11 cellular contexts compared by ENCODE assay signal in genomic region chr13:23753523-23753922, GRCh38.
DNase-seq lines count a peak whose midpoint lies in the region; ATAC-seq, FAIRE-seq and TF ChIP-seq lines count a peak whose summit lies in the region.
"Had no signal": no experiment of that assay in that cellular context is flagged by ENCODE, and none has a peak within 500 bp of the region (broad histone marks: within the 10 kb centered on the region; RNA-seq: fewer than 3 reads in every experiment).

No MANE protein-coding gene starts in this region.

- ATAC-seq in activated CD4-positive, alpha-beta T cell treated with anti-CD3 and anti-CD28 coated beads for 36 hours: peak; percentile 21

- H2AFZ ChIP-seq in astrocyte (ENCODE audit: low read depth, low read length): peak overlapping the region; percentile 57
- no peak overlapping the region for H2AFZ ChIP-seq in hepatocyte

- H3K4me2 ChIP-seq in astrocyte (ENCODE audit: low read length): peak overlapping the region; percentile 32
- no peak overlapping the region for H3K4me2 ChIP-seq in hepatocyte

- H3K4me3 ChIP-seq in astrocyte (ENCODE audit: insufficient read depth, low read depth, low read length) (no peak overlapping the region), hepatocyte (no peak overlapping the region), tibial artery (no peak overlapping the region)
- H3K4me3 ChIP-seq: coronary artery, ovary had no signal

- POLR2A ChIA-PET in activated CD4-positive, alpha-beta T cell treated with anti-CD3 and anti-CD28 coated beads for 36 hours (lab: Charles Lee): no interaction called here

- no peak for FAIRE-seq in astrocyte (lab: Jason Lieb, UNC)
- FAIRE-seq: HTR-8/SVneo had no signal

- H3K9me3 ChIP-seq in astrocyte (ENCODE audit: insufficient read depth, low read depth, low read length) (no peaks in the 10 kb centered on the region), hepatocyte (ENCODE audit: low read depth) (no peaks in the 10 kb centered on the region), tibial artery (no peaks in the 10 kb centered on the region)
- H3K9me3 ChIP-seq: ovary had no signal

- WGBS in hepatocyte (ENCODE audit: low lambda C conversion rate, missing lambda C conversion rate): 25% methylated on average over 1 of the region's 1 CpG

- H3K9me2 ChIP-seq in hepatocyte (replicated peaks; ENCODE audit: insufficient read depth): no peaks in the 10 kb centered on the region

- H3K27ac ChIP-seq in astrocyte (ENCODE audit: low read depth, low read length): peak overlapping the region; percentile 60
- H3K27ac ChIP-seq in hepatocyte: peak overlapping the region; percentile 74
- H3K27ac ChIP-seq in tibial artery: peak overlapping the region; percentile 1 to 5
- H3K27ac ChIP-seq: ovary had no signal

- no peaks in the 10 kb centered on the region for H3K36me3 ChIP-seq in astrocyte (ENCODE audit: insufficient read depth, low read length)
- no peaks in the 10 kb centered on the region for H3K36me3 ChIP-seq in hepatocyte (replicated peaks; ENCODE audit: insufficient read depth, low read depth)
- peaks cover 4 to 18% (median 7%) of the 10 kb centered on the region in 3 donors for H3K36me3 ChIP-seq in tibial artery
- H3K36me3 ChIP-seq: ovary had no signal

- H3K27ac Mint-ChIP-seq in activated CD4-positive, alpha-beta T cell treated with anti-CD3 and anti-CD28 coated beads for 36 hours: no peak overlapping the region
- H3K27ac Mint-ChIP-seq in astrocyte (ENCODE audit: unreplicated experiment): peak overlapping the region; percentile 20

- H3K36me3 Mint-ChIP-seq in activated CD4-positive, alpha-beta T cell treated with anti-CD3 and anti-CD28 coated beads for 36 hours (ENCODE audit: low read depth): peaks cover 6% of the 10 kb centered on the region
- peaks cover 10% of the 10 kb centered on the region for H3K36me3 Mint-ChIP-seq in astrocyte (ENCODE audit: low read depth, unreplicated experiment)

- no peaks in the 10 kb centered on the region for H3K79me2 ChIP-seq in astrocyte (ENCODE audit: insufficient read depth, low read length)
- H3K79me2 ChIP-seq in hepatocyte: no peaks in the 10 kb centered on the region

- peaks cover 44% of the 10 kb centered on the region for H3K4me1 Mint-ChIP-seq in activated CD4-positive, alpha-beta T cell treated with anti-CD3 and anti-CD28 coated beads for 36 hours
- H3K4me1 Mint-ChIP-seq in astrocyte (ENCODE audit: low read depth, unreplicated experiment): peaks cover 12% of the 10 kb centered on the region

- no peak for TF ChIP-seq CTCF in astrocyte (IDR thresholded peaks at IDR 0.05; ENCODE audit: insufficient read depth, low read depth, low read length)
- no peak for TF ChIP-seq CTCF in hepatocyte (IDR thresholded peaks at IDR 0.05; ENCODE audit: poor library complexity)
- TF ChIP-seq CTCF in tibial artery (IDR thresholded peaks at IDR 0.05): no peak

- H3K4me1 ChIP-seq in astrocyte (ENCODE audit: insufficient read depth, low read length) (peaks cover 41% of the 10 kb centered on the region), hepatocyte (ENCODE audit: insufficient read depth) (peaks cover 39% of the 10 kb centered on the region), tibial artery (peaks cover 0 to 26% (median 0%) of the 10 kb centered on the region in 4 donors)

- H3K4me3 Mint-ChIP-seq in activated CD4-positive, alpha-beta T cell treated with anti-CD3 and anti-CD28 coated beads for 36 hours: no peak overlapping the region
- H3K4me3 Mint-ChIP-seq in astrocyte (ENCODE audit: unreplicated experiment): no peak overlapping the region

- intact Hi-C loops in activated CD4-positive, alpha-beta T cell treated with anti-CD3 and anti-CD28 coated beads for 36 hours (cut with DNase I, micrococcal nuclease): loop anchor here (2.0 to 5.0 kb wide), 2 partner anchors 79 to 286 kb away; no protein-coding TSS in a partner anchor
- intact Hi-C loops in tibial artery (cut with DNase I; ENCODE audit: low total_unique reads): no loop called here

- no peaks in the 10 kb centered on the region for H3K9me3 Mint-ChIP-seq in activated CD4-positive, alpha-beta T cell treated with anti-CD3 and anti-CD28 coated beads for 36 hours (ENCODE audit: low read depth)
- no peaks in the 10 kb centered on the region for H3K9me3 Mint-ChIP-seq in astrocyte (ENCODE audit: unreplicated experiment)

- peak overlapping the region; percentile 11 for H3K9ac ChIP-seq in astrocyte (ENCODE audit: low read length)

- H3K27me3 ChIP-seq in astrocyte (ENCODE audit: insufficient read depth, low read length) (no peaks in the 10 kb centered on the region), hepatocyte (no peaks in the 10 kb centered on the region), tibial artery (no peaks in the 10 kb centered on the region)
- H3K27me3 ChIP-seq: ovary had no signal

- peaks cover 3% of the 10 kb centered on the region for H3K27me3 Mint-ChIP-seq in activated CD4-positive, alpha-beta T cell treated with anti-CD3 and anti-CD28 coated beads for 36 hours
- no peaks in the 10 kb centered on the region for H3K27me3 Mint-ChIP-seq in astrocyte (ENCODE audit: low read depth, unreplicated experiment)

- CTCF ChIA-PET in activated CD4-positive, alpha-beta T cell treated with anti-CD3 and anti-CD28 coated beads for 36 hours (lab: Charles Lee): interaction anchor here (1.1 kb wide), 1 partner anchor 10 kb away, joined by 3 read pairs; no protein-coding TSS in a partner anchor

- DNase-seq in activated CD4-positive, alpha-beta T cell treated with anti-CD3 and anti-CD28 coated beads for 36 hours: no peak
- no peak for DNase-seq in activated CD4-positive, alpha-beta T cell treated with anti-CD3 and anti-CD28 coated beads for 48 hours
- peak; percentile 37 for DNase-seq in astrocyte (ENCODE audit: low read depth)
- DNase-seq in hepatocyte (ENCODE audit: low spot score): peak; percentile 68
- no peak for DNase-seq in tibial artery
- no peak for DNase-seq in amniotic stem cell (lab: John Stamatoyannopoulos, UW)
- no peak for DNase-seq in activated gamma-delta T cell treated with Interleukin-2 at 50 U/mL for 16 hours
- DNase-seq in MV-4-11 (lab: John Stamatoyannopoulos, UW): no peak
- DNase-seq: ovary had no signal

- H4K20me1 ChIP-seq in astrocyte (ENCODE audit: insufficient read depth, low read length) (no peaks in the 10 kb centered on the region), hepatocyte (ENCODE audit: insufficient read depth, poor library complexity, severe bottlenecking) (no peaks in the 10 kb centered on the region)

Comparison
In these comparisons a context has a peak if more than half of its experiments do, and no peak if none do; other contexts are left out.
1. DNase-seq: peak in astrocyte (single experiment) and hepatocyte (single experiment); none in activated CD4-positive, alpha-beta T cell treated with anti-CD3 and anti-CD28 coated beads for 36 hours (single experiment), activated CD4-positive, alpha-beta T cell treated with anti-CD3 and anti-CD28 coated beads for 48 hours (single experiment), tibial artery (0 of 2), amniotic stem cell (single experiment), activated gamma-delta T cell treated with Interleukin-2 at 50 U/mL for 16 hours (single experiment) and MV-4-11 (single experiment).
2. H3K27ac ChIP-seq: peak in every context shown above with its lines; median percentile 74 in hepatocyte; 60 in astrocyte; 3 in tibial artery.